ENCODE assay signal across 8 cellular contexts in the genomic region with DNA sequence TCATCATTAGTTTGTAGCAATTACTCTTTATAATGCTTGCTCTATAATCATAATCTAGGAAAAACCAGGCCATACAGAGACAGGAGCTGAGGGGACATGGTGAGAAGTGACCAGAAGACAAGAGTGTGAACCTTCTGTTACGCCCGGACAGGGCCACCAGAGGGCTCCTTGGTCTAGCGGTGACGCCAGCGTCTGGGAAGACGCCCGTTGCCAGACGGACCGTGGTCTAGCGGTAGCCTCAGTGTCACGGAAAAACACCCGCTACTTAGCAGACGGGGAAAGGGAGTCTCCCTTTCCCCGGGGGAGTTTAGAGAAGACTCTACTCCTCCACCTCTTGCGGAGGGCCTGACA. TPM values are rescaled to one million over a fixed set of nuclear protein-coding genes. Genes with fewer than 3 reads are reported as not detected.
A peak's percentile ranks its signal among the peaks of the same experiment; 100 is the strongest.
DNase-seq lines count a peak whose midpoint lies in the region; ATAC-seq, FAIRE-seq and TF ChIP-seq lines count a peak whose summit lies in the region.
"Not testable (repeated sequence)": the region's sequence is repeated elsewhere in the genome, so short reads cannot be mapped to it uniquely, and the experiment has no call there.

No MANE protein-coding gene starts in this region.

- ATAC-seq in Right ventricle myocardium superior (ENCODE audit: poor library complexity); thoracic aorta (ENCODE audit: insufficient number of reproducible peaks, low FRiP score, low read depth): not testable (repeated sequence)

- not testable (repeated sequence) for H3K9ac ChIP-seq in neural cell (ENCODE audit: low read length)

- in situ Hi-C loops in Caki2 (cut with HindIII; ENCODE audit: low pct_unique_long_range_greater_than_20kb, low sequenced_read_pairs): loop anchor here (25.0 kb wide), 1 partner anchor 139 kb away; a partner anchor contains a TSS

- not testable (repeated sequence) for H4K20me1 ChIP-seq in neural cell (ENCODE audit: insufficient read depth)

- H3K36me3 ChIP-seq in neural cell (ENCODE audit: insufficient read depth, low read length); thoracic aorta: not testable (repeated sequence)

- not testable (repeated sequence) for TF ChIP-seq EP300 in neural cell (conservative IDR thresholded peaks at IDR 0.05; ENCODE audit: poor library complexity, severe bottlenecking)

- not testable (repeated sequence) for H3K27me3 ChIP-seq in neural cell (ENCODE audit: insufficient read depth, low read depth, low read length); thoracic aorta (replicated peaks; ENCODE audit: insufficient read depth)

- not testable (repeated sequence) for H3K27ac ChIP-seq in neural cell (ENCODE audit: low read length); thoracic aorta

- TF ChIP-seq CTCF in neural cell (IDR thresholded peaks at IDR 0.05; ENCODE audit: poor library complexity, severe bottlenecking) (peak; percentile 14), thoracic aorta (IDR thresholded peaks at IDR 0.05) (peak; percentile 62)

- not testable (repeated sequence) for H3K79me2 ChIP-seq in neural cell (replicated peaks; ENCODE audit: insufficient read depth, low read length)

- H2AFZ ChIP-seq in neural cell (ENCODE audit: low read depth, low read length): not testable (repeated sequence)

- intact Hi-C loops in Right ventricle myocardium superior (cut with DNase I): loop anchor here (2.0 kb wide), 1 partner anchor 135 kb away; no protein-coding TSS in a partner anchor

- H3F3A ChIP-seq in neural cell (ENCODE audit: insufficient read depth, low read length, poor library complexity, severe bottlenecking): not testable (repeated sequence)

- H3K4me3 ChIP-seq in neural cell (ENCODE audit: low read length); thoracic aorta: not testable (repeated sequence)

- FAIRE-seq in TTC549 (lab: Jason Lieb, UNC): peak; percentile 34

- peaks cover 7 to 23% of the 10 kb centered on the region in 2 donors for H3K4me1 ChIP-seq in thoracic aorta (ENCODE audit: control insufficient read depth in 1 of 2, low read depth in 2 of 2)

- not testable (repeated sequence) for H3K9me3 ChIP-seq in neural cell (ENCODE audit: low read length); thoracic aorta

- H3K9me2 ChIP-seq in neural cell (ENCODE audit: insufficient read depth, low read length): not testable (repeated sequence)

- TF ChIP-seq RAD21 in neural cell (conservative IDR thresholded peaks at IDR 0.05): peak; percentile 9

- not testable (repeated sequence) for H3K4me2 ChIP-seq in neural cell (ENCODE audit: low read length)

- DNase-seq in Caki2 (ENCODE audit: low read depth) (peak; percentile 77), HT1080 (ENCODE audit: low read depth) (peak; percentile 59), NCI-H460 (ENCODE audit: extremely low read depth, low read depth) (peak; percentile 67), astrocyte of the hippocampus (ENCODE audit: low read depth, low spot score) (peak; percentile 77), Right ventricle myocardium superior (peak; percentile 88)
- DNase-seq in thoracic aorta (ENCODE audit: low spot score): not testable (repeated sequence)

RNA-seq across cellular contexts. Expression of a gene that starts 12.0 kb away (rescaled TPM):
- 30.0 and 31.7 TPM in 2 replicates for total RNA-seq in Caki2 (2014; rRNA removed; shearing (Covaris generic); ENCODE audit: low replicate concordance)
- total RNA-seq in HT1080 (2014; rRNA removed; shearing (Covaris generic)): 9.6 and 14.3 TPM in 2 replicates
- 13.9 and 16.3 TPM in 2 replicates for polyA plus RNA-seq in HT1080 (2015; cell fraction: cytosol; rRNA removed)
- polyA plus RNA-seq in HT1080 (2015; cell fraction: nucleus; rRNA removed): 10.1 and 12.6 TPM in 2 replicates
- total RNA-seq in NCI-H460 (2014; rRNA removed; shearing (Covaris generic)): 14.1 and 15.1 TPM in 2 replicates
- 11.4 and 19.7 TPM in 2 replicates for polyA plus RNA-seq in NCI-H460 (2014; cell fraction: nucleus; rRNA removed)
- 6.1 TPM for total RNA-seq in Right ventricle myocardium superior
- 9.1 and 9.8 TPM in 2 replicates for polyA plus RNA-seq in neural cell
- polyA minus RNA-seq in neural cell: 7.2 and 9.3 TPM in 2 replicates
- 1 to 10 TPM; 3.8 to 6.2 TPM for total RNA-seq in thoracic aorta

RNA-seq across cellular contexts. Expression of a gene that starts 52.6 kb away (rescaled TPM):
- 14.5 and 18.2 TPM in 2 replicates for total RNA-seq in Caki2 (2014; rRNA removed; shearing (Covaris generic); ENCODE audit: low replicate concordance)
- total RNA-seq in HT1080 (2014; rRNA removed; shearing (Covaris generic)): 25.9 and 31.1 TPM in 2 replicates
- 17.1 and 20.8 TPM in 2 replicates for polyA plus RNA-seq in HT1080 (2015; cell fraction: cytosol; rRNA removed)
- polyA plus RNA-seq in HT1080 (2015; cell fraction: nucleus; rRNA removed): 78.3 and 96.6 TPM in 2 replicates
- total RNA-seq in NCI-H460 (2014; rRNA removed; shearing (Covaris generic)): 25.4 and 27.8 TPM in 2 replicates
- polyA plus RNA-seq in NCI-H460 (2014; cell fraction: nucleus; rRNA removed): 44.5 and 60.4 TPM in 2 replicates
- 32.3 TPM for total RNA-seq in Right ventricle myocardium superior
- polyA plus RNA-seq in neural cell: 40.9 and 42.8 TPM in 2 replicates
- polyA minus RNA-seq in neural cell: 86.7 and 87.6 TPM in 2 replicates
- 10 to 100 TPM; 63.8 to 80.4 TPM for total RNA-seq in thoracic aorta

RNA-seq across cellular contexts. Expression of a gene that starts 56.8 kb away (rescaled TPM):
- total RNA-seq in Caki2 (2014; rRNA removed; shearing (Covaris generic); ENCODE audit: low replicate concordance): not detected in 2 replicates
- total RNA-seq in HT1080 (2014; rRNA removed; shearing (Covaris generic)): 0.08 and 0.84 TPM in 2 replicates
- polyA plus RNA-seq in HT1080 (2015; cell fraction: cytosol; rRNA removed): 0.11 TPM in 1 of 2 replicates, not detected in the other
- polyA plus RNA-seq in HT1080 (2015; cell fraction: nucleus; rRNA removed): 0.51 and 1.0 TPM in 2 replicates
- total RNA-seq in NCI-H460 (2014; rRNA removed; shearing (Covaris generic)): 5.8 and 7.8 TPM in 2 replicates
- polyA plus RNA-seq in NCI-H460 (2014; cell fraction: nucleus; rRNA removed): 26.9 and 28.5 TPM in 2 replicates
- total RNA-seq in Right ventricle myocardium superior (2.7 TPM), thoracic aorta (1 to 10 TPM in 1 of 2 donors, under 1 TPM in 1; 0.54 to 3.1 TPM)
- 1.0 and 3.1 TPM in 2 replicates for polyA plus RNA-seq in neural cell
- 0.58 TPM in 1 of 2 replicates, not detected in the other for polyA minus RNA-seq in neural cell
